24 cellular contexts compared by ENCODE assay signal in the genomic region with DNA sequence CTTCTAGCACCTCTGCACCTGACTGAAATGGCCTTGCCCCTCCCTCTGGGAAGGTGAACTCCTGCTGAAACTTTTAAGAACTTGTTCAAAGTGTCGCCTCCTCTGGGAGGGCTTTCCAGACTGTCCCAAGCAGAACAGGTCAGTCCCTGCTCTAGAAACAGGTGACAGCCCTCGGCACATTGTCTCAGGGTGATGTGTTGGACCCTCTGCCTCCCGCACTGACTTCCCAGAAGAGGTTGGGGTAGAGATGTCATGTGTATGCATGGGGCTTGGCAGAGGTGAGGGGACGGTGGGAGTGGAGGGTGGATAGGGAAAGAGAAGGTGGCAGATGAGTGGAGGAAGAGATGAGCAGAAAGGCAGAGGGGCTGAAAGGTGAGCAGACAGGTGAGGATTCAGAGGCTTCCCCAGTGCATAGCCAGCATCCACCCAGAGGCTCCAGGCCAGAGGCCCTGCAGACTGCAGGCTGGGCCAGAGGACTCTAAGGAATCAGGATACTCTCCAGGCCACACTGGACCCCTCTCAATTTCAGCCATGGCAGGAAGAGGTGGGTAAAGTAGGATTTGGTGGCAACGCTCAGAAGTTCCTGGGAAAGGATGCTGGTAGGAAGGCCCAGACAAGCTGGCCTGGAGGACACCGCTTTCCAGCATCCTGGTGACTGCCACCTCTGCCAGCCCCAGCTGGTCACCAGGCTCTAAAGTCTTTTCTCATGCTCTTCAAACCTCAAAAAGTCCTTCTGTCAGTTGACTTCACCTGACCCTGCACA. TPM values are rescaled to one million over a fixed set of nuclear protein-coding genes. Genes with fewer than 3 reads are reported as not detected.
DNase-seq lines count a peak whose midpoint lies in the region; ATAC-seq, FAIRE-seq and TF ChIP-seq lines count a peak whose summit lies in the region.
"Had no signal": no experiment of that assay in that cellular context is flagged by ENCODE, and none has a peak within 500 bp of the region (broad histone marks: within the 10 kb centered on the region; RNA-seq: fewer than 3 reads in every experiment).

No MANE protein-coding gene starts in this region.

- H3K9me3 ChIP-seq in breast epithelium (no peaks in the 10 kb centered on the region), HEK293 (ENCODE audit: control insufficient read depth, insufficient read depth, low read depth, low read length) (no peaks in the 10 kb centered on the region), thyroid gland (no peaks in the 10 kb centered on the region)
- H3K9me3 ChIP-seq: ovary, SK-N-SH had no signal

- TF ChIP-seq POLR2A in breast epithelium (IDR thresholded peaks at IDR 0.05) (no peak), thyroid gland (IDR thresholded peaks at IDR 0.05) (no peak), GM12892 (IDR thresholded peaks at IDR 0.05; ENCODE audit: low read depth, low read length) (no peak)

- H3K27ac ChIP-seq in breast epithelium (peak overlapping the region; percentile 66 to 79), HEK293 (ENCODE audit: extremely low read depth, low read depth, low read length) (no peak overlapping the region), thyroid gland (peak overlapping the region; percentile 42 to 76 (median 52))
- H3K27ac ChIP-seq: ovary, VCaP had no signal

- no peaks in the 10 kb centered on the region for H3K27me3 ChIP-seq in breast epithelium
- H3K27me3 ChIP-seq in thyroid gland: no peaks in the 10 kb centered on the region
- H3K27me3 ChIP-seq: ovary had no signal

- no peaks in the 10 kb centered on the region for H3K27me3 Mint-ChIP-seq in MCF 10A (ENCODE audit: insufficient read depth, unreplicated experiment)
- H3K27me3 Mint-ChIP-seq: naive B cell had no signal

- ATAC-seq in left lobe of liver: no peak
- ATAC-seq: right cardiac atrium had no signal

- H3K4me1 ChIP-seq in breast epithelium (peaks cover 0 to 47% of the 10 kb centered on the region in 2 donors), HEK293 (ENCODE audit: control insufficient read depth, insufficient read depth, low read length) (no peaks in the 10 kb centered on the region), thyroid gland (peaks cover 31 to 63% of the 10 kb centered on the region in 2 donors)

- H3K36me3 Mint-ChIP-seq in MCF 10A (ENCODE audit: insufficient read depth, unreplicated experiment): no peaks in the 10 kb centered on the region
- H3K36me3 Mint-ChIP-seq: naive B cell had no signal

- POLR2A ChIA-PET in MCF 10A (lab: Yijun Ruan, JAX): no interaction called here
- POLR2A ChIA-PET in HEK293 (lab: Yijun Ruan, JAX): interaction anchor here (0.6 kb wide), 1 partner anchor 268 kb away, joined by 6 read pairs; no protein-coding TSS in a partner anchor

- H3K4me3 ChIP-seq in breast epithelium: no peak overlapping the region
- no peak overlapping the region for H3K4me3 ChIP-seq in HEK293 (ENCODE audit: low read depth, low read length)
- H3K4me3 ChIP-seq in thyroid gland (replicated peaks in 1 of 3): no peak overlapping the region
- H3K4me3 ChIP-seq: ovary had no signal

- BruUV-seq in MCF 10A (replicated peaks; lab: Mats Ljungman, UMichigan): no TSS peak

- no peaks in the 10 kb centered on the region for H3K4me1 Mint-ChIP-seq in MCF 10A (ENCODE audit: insufficient read depth, unreplicated experiment)
- H3K4me1 Mint-ChIP-seq: naive B cell had no signal

- DNase-seq in breast epithelium (ENCODE audit: low spot score in 2 of 2) (no peak), MCF 10A (ENCODE audit: unreplicated experiment) (no peak), left lobe of liver (ENCODE audit: low spot score) (peak; percentile 24), thyroid gland (no peak), middle frontal gyrus (ENCODE audit: extremely low spot score, low spot score) (no peak), GM12892 (ENCODE audit: insufficient read length) (no peak)
- DNase-seq in stimulated activated CD4-positive, alpha-beta T cell treated with anti-CD3 and anti-CD28 coated beads, Interleukin-1b, Interleukin-23, amount 100 ng/mL, for 48 hours: no peak
- DNase-seq: ACHN; activated CD4-positive, alpha-beta T cell treated with anti-CD3 and anti-CD28 coated beads, Interleukin-2, amount 50 U/mL, for 4 hours; effector memory CD4-positive, alpha-beta T cell; foreskin melanocyte; mesenchymal stem cell; naive B cell; NCI-H1436 treated with DMSO at 0.1 percent for 48 hours; NCI-H524; SK-N-SH had no signal

- H3K36me3 ChIP-seq in breast epithelium (no peaks in the 10 kb centered on the region), HEK293 (ENCODE audit: control insufficient read depth in 2 of 2, insufficient read depth in 1 of 2, low read length in 2 of 2) (no peaks in the 10 kb centered on the region), thyroid gland (no peaks in the 10 kb centered on the region)
- H3K36me3 ChIP-seq: ovary had no signal

- no peak overlapping the region for H3K27ac Mint-ChIP-seq in MCF 10A (ENCODE audit: low read depth, unreplicated experiment)

- intact Hi-C loops in breast epithelium (cut with DNase I; ENCODE audit: low total_unique reads): loop anchor here (5.0 to 10.0 kb wide), 2 partner anchors 243 to 1880 kb away; no protein-coding TSS in a partner anchor
- intact Hi-C loops in MCF 10A (cut with micrococcal nuclease): no loop called here
- intact Hi-C loops in thyroid gland (cut with DNase I): no loop called here

- CTCF ChIA-PET in MCF 10A (lab: Yijun Ruan, JAX) (interaction anchor here (0.7 to 3.6 kb wide), 4 partner anchors 38 to 241 kb away, joined by 3 to 22 read pairs (median 4); no protein-coding TSS in a partner anchor), HEK293 (lab: Yijun Ruan, JAX) (interaction anchor here (0.5 to 1.4 kb wide), 5 partner anchors 8 to 242 kb away, joined by 3 to 8 read pairs (median 3); no protein-coding TSS in a partner anchor)

- no peaks in the 10 kb centered on the region for H3K9me3 Mint-ChIP-seq in MCF 10A (ENCODE audit: unreplicated experiment)
- H3K9me3 Mint-ChIP-seq: CD14-positive monocyte, naive B cell had no signal

- TF ChIP-seq CTCF in breast epithelium (IDR thresholded peaks at IDR 0.05): no peak
- TF ChIP-seq CTCF in MCF 10A (IDR thresholded peaks at IDR 0.05; ENCODE audit: unreplicated experiment): no peak
- no peak for TF ChIP-seq CTCF in HEK293 (tag by site-specific recombination; IDR thresholded peaks at IDR 0.05)
- TF ChIP-seq CTCF in thyroid gland (IDR thresholded peaks at IDR 0.05): no peak

- no peak for FAIRE-seq in GM12892 (lab: Jason Lieb, UNC)

- H3K4me3 Mint-ChIP-seq in MCF 10A (ENCODE audit: unreplicated experiment): no peak overlapping the region
- H3K4me3 Mint-ChIP-seq: CD14-positive monocyte, naive B cell had no signal

- WGBS in thyroid gland, 2 donors: 95% methylated on average over 5 of the region's 6 CpGs

TF ChIP-seq in HEK293, 187 proteins besides CTCF, POLR2A, EP300 and RAD21:
- TF ChIP-seq ZNF133 (tag by site-specific recombination; IDR thresholded peaks at IDR 0.05) (peak; percentile 38; the same call in 1 of the 2 replicates), ZNF473 (tag by site-specific recombination; IDR thresholded peaks at IDR 0.05) (no peak)
- TF ChIP-seq, protein P1, sequence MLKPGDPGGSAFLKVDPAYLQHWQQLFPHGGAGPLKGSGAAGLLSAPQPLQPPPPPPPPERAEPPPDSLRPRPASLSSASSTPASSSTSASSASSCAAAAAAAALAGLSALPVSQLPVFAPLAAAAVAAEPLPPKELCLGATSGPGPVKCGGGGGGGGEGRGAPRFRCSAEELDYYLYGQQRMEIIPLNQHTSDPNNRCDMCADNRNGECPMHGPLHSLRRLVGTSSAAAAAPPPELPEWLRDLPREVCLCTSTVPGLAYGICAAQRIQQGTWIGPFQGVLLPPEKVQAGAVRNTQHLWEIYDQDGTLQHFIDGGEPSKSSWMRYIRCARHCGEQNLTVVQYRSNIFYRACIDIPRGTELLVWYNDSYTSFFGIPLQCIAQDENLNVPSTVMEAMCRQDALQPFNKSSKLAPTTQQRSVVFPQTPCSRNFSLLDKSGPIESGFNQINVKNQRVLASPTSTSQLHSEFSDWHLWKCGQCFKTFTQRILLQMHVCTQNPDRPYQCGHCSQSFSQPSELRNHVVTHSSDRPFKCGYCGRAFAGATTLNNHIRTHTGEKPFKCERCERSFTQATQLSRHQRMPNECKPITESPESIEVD (tag by site-specific recombination; IDR thresholded peaks at IDR 0.05): no peak

RNA-seq across cellular contexts. Expression of gene TNS1, which starts 24.8 kb away (rescaled TPM):
- 100 to 1,000 TPM; 141 to 577 (median 154) TPM for total RNA-seq in breast epithelium
- total RNA-seq in MCF 10A (2022): 2.9 and 3.3 TPM in 2 replicates
- total RNA-seq in left lobe of liver: 102 TPM
- 100 to 1,000 TPM; 169 to 316 (median 229) TPM for total RNA-seq in thyroid gland
- 1.6 TPM for polyA plus RNA-seq in GM12892 (2012; ENCODE audit: missing spikeins)

RNA-seq across cellular contexts. Expression of gene RUFY4, which starts 41.4 kb away (rescaled TPM):
- total RNA-seq in breast epithelium (1 to 10 TPM in 1 of 3 donors, not detected in 2; 2.8 TPM), MCF 10A (2022) (not detected in 2 replicates), left lobe of liver (not detected), thyroid gland (not detected)
- 5.0 TPM for polyA plus RNA-seq in GM12892 (2012; ENCODE audit: missing spikeins)
- total RNA-seq: chondrocyte, right cardiac atrium, RPMI7951 had no signal
- polyA plus RNA-seq: keratinocyte, right cardiac atrium, SK-N-SH had no signal

Comparison
In these comparisons a context has a peak if more than half of its experiments do, and no peak if none do; other contexts are left out.
1. RNA of gene TNS1, which starts 24.8 kb away (total RNA-seq): 169 to 316 TPM in thyroid gland, 141 to 577 TPM in breast epithelium and 102 TPM in left lobe of liver (single experiment); 2.9 to 3.3 TPM in MCF 10A; every median in the first group is over 10 times any median in the second.